10 cellular contexts compared by ENCODE assay signal in the genomic region with DNA sequence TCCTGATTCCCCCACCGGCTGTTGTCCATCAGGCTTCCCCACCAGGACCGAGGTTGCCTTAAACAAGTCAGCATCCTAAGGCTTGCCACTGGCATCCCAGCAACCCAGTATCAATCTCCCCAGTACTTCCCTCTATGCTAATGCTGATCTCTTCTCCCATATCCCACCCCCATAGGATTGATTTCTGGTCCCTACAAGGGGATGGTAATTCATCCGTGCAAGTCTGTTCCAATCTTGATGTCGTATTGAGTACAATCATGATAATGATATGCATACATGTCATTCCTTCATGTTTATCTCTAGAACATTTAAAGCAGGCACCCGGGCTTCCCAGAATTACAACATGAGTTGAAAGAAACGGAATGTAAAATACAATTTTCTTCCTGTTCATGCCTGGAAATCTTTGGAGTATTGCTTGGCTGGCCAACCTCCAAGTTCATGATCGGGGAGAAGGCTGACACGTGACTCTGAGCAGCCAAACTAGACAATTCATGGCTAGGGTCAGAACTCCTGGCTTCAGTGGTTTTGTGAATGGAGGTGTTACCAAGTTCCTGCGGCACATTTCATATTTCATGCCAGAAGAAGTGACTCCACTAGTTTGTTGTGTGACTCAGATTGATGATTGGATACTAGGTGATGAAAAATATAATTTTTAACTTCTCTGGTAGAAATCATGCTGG.
DNase-seq lines count a peak whose midpoint lies in the region; ATAC-seq, FAIRE-seq and TF ChIP-seq lines count a peak whose summit lies in the region.
"Had no signal": no experiment of that assay in that cellular context is flagged by ENCODE, and none has a peak within 500 bp of the region (broad histone marks: within the 10 kb centered on the region; RNA-seq: fewer than 3 reads in every experiment).

No MANE protein-coding gene starts in this region.

- no peak overlapping the region for H3K27ac ChIP-seq in CD8-positive, alpha-beta memory T cell (ENCODE audit: low read depth, low read length)
- H3K27ac ChIP-seq: C4-2B had no signal

- no peak overlapping the region for H3K4me3 Mint-ChIP-seq in type B pancreatic cell
- H3K4me3 Mint-ChIP-seq in CD8-positive, alpha-beta memory T cell: no peak overlapping the region
- H3K4me3 Mint-ChIP-seq: activated naive CD8-positive, alpha-beta T cell treated with anti-CD3 and anti-CD28 coated beads, Interleukin-2, amount 10 ng/mL, durations not matched to agents 7 days and 5 days had no signal

- no peaks in the 10 kb centered on the region for H3K27me3 Mint-ChIP-seq in type B pancreatic cell
- no peaks in the 10 kb centered on the region for H3K27me3 Mint-ChIP-seq in CD8-positive, alpha-beta memory T cell

- DNase-seq in A172 (ENCODE audit: low spot score): peak; percentile 83
- DNase-seq in HTR-8/SVneo (ENCODE audit: insufficient read length, low spot score): peak; percentile 59
- DNase-seq in choroid plexus epithelial cell (ENCODE audit: low read depth): peak; percentile 96
- peak; percentile 24 to 68 for DNase-seq in lung microvascular endothelial cell (ENCODE audit: low read depth in 2 of 2)
- DNase-seq in type B pancreatic cell (ENCODE audit: extremely low spot score, unreplicated experiment): no peak
- no peak for DNase-seq in CD8-positive, alpha-beta memory T cell
- DNase-seq in activated naive CD4-positive, alpha-beta T cell treated with anti-CD3 and anti-CD28 coated beads, Interleukin-2, amount 50 U/mL, for 72 hours (ENCODE audit: low spot score in 2 of 2): no peak
- DNase-seq: activated naive CD8-positive, alpha-beta T cell treated with anti-CD3 and anti-CD28 coated beads, Interleukin-2, amount 10 ng/mL, durations not matched to agents 7 days and 5 days had no signal

- H3K27ac Mint-ChIP-seq in type B pancreatic cell: no peak overlapping the region
- H3K27ac Mint-ChIP-seq in CD8-positive, alpha-beta memory T cell: no peak overlapping the region
- H3K27ac Mint-ChIP-seq in activated naive CD4-positive, alpha-beta T cell treated with anti-CD3 and anti-CD28 coated beads, Interleukin-2, amount 50 U/mL, for 72 hours: no peak overlapping the region
- H3K27ac Mint-ChIP-seq: activated naive CD8-positive, alpha-beta T cell treated with anti-CD3 and anti-CD28 coated beads, Interleukin-2, amount 10 ng/mL, durations not matched to agents 7 days and 5 days had no signal

- H3K27me3 ChIP-seq in CD8-positive, alpha-beta memory T cell (ENCODE audit: insufficient read depth, low read length, poor library complexity, severe bottlenecking): no peaks in the 10 kb centered on the region

- POLR2A ChIA-PET in CD8-positive, alpha-beta memory T cell (lab: Charles Lee): no interaction called here

- peaks cover 38% of the 10 kb centered on the region for H3K36me3 Mint-ChIP-seq in type B pancreatic cell
- H3K36me3 Mint-ChIP-seq in CD8-positive, alpha-beta memory T cell: peaks cover 0 to 2% (median 2%) of the 10 kb centered on the region in 3 donors
- peaks cover 8 to 51% of the 10 kb centered on the region in 2 donors for H3K36me3 Mint-ChIP-seq in activated naive CD4-positive, alpha-beta T cell treated with anti-CD3 and anti-CD28 coated beads, Interleukin-2, amount 50 U/mL, for 72 hours

- TF ChIP-seq CTCF in choroid plexus epithelial cell (conservative IDR thresholded peaks at IDR 0.05; ENCODE audit: low read depth, low read length) (no peak), type B pancreatic cell (conservative IDR thresholded peaks at IDR 0.05) (no peak)

- H3K4me1 Mint-ChIP-seq in type B pancreatic cell (ENCODE audit: unreplicated experiment): peaks cover 27% of the 10 kb centered on the region
- H3K4me1 Mint-ChIP-seq in CD8-positive, alpha-beta memory T cell: peaks cover 16 to 25% (median 23%) of the 10 kb centered on the region in 3 donors

- H3K9me3 ChIP-seq in CD8-positive, alpha-beta memory T cell (ENCODE audit: low read length): no peaks in the 10 kb centered on the region

- H3K4me1 ChIP-seq in CD8-positive, alpha-beta memory T cell (ENCODE audit: insufficient read depth, low read length): peaks cover 10% of the 10 kb centered on the region

- FAIRE-seq in HTR-8/SVneo (lab: Jason Lieb, UNC): peak; percentile 44

- no peak for ATAC-seq in HG02763 (IDR thresholded peaks at IDR 0.05; ENCODE audit: unreplicated experiment)
- no peak for ATAC-seq in activated naive CD4-positive, alpha-beta T cell treated with anti-CD3 and anti-CD28 coated beads, Interleukin-2, amount 50 U/mL, for 72 hours

- H3K36me3 ChIP-seq in CD8-positive, alpha-beta memory T cell (ENCODE audit: insufficient read depth, low read length): no peaks in the 10 kb centered on the region

- CTCF ChIA-PET in CD8-positive, alpha-beta memory T cell (lab: Charles Lee): no interaction called here

- peaks cover 12% of the 10 kb centered on the region for H3K9me3 Mint-ChIP-seq in type B pancreatic cell
- H3K9me3 Mint-ChIP-seq in CD8-positive, alpha-beta memory T cell: peaks cover 0 to 2% (median 0%) of the 10 kb centered on the region in 5 donors
- peaks cover 7% of the 10 kb centered on the region in 2 donors for H3K9me3 Mint-ChIP-seq in activated naive CD4-positive, alpha-beta T cell treated with anti-CD3 and anti-CD28 coated beads, Interleukin-2, amount 50 U/mL, for 72 hours

- no peak overlapping the region for H3K4me3 ChIP-seq in choroid plexus epithelial cell (ENCODE audit: low read depth, low read length)
- no peak overlapping the region for H3K4me3 ChIP-seq in CD8-positive, alpha-beta memory T cell (ENCODE audit: low read length)

Comparison
In these comparisons a context has a peak if more than half of its experiments do, and no peak if none do; other contexts are left out.
1. DNase-seq: peak in A172 (single experiment), HTR-8/SVneo (single experiment), choroid plexus epithelial cell (single experiment) and lung microvascular endothelial cell (2 of 2); none in type B pancreatic cell (single experiment), CD8-positive, alpha-beta memory T cell (0 of 5) and activated naive CD4-positive, alpha-beta T cell treated with anti-CD3 and anti-CD28 coated beads, Interleukin-2, amount 50 U/mL, for 72 hours (0 of 2).